11 cellular contexts compared by ENCODE assay signal in genomic region chr1:161197560-161198205, GRCh38. TPM values are rescaled to one million over a fixed set of nuclear protein-coding genes. Genes with fewer than 3 reads are reported as not detected.
DNase-seq lines count a peak whose midpoint lies in the region; ATAC-seq and TF ChIP-seq lines count a peak whose summit lies in the region.
"Had no signal": no experiment of that assay in that cellular context is flagged by ENCODE, and none has a peak within 500 bp of the region (broad histone marks: within the 10 kb centered on the region; RNA-seq: fewer than 3 reads in every experiment).

No MANE protein-coding gene starts in this region.

- H3K27me3 ChIP-seq in HUES6 (ENCODE audit: control insufficient read depth, insufficient read depth, low read length): no peaks in the 10 kb centered on the region
- no peaks in the 10 kb centered on the region for H3K27me3 ChIP-seq in liver (ENCODE audit: control insufficient read depth in 4 of 4, insufficient read depth in 4 of 4, low read length in 3 of 4)
- H3K27me3 ChIP-seq in stomach smooth muscle (ENCODE audit: control insufficient read depth in 1 of 2, insufficient read depth in 2 of 2, low read length in 2 of 2): no peaks in the 10 kb centered on the region

- H3K9ac ChIP-seq in HUES6 (ENCODE audit: low read length) (peak overlapping the region; percentile 47), liver (ENCODE audit: low read depth in 1 of 2, low read length in 2 of 2) (no peak overlapping the region), stomach smooth muscle (ENCODE audit: low read length in 2 of 2) (peak overlapping the region; percentile 55 to 80)

- DNase-seq in choroid plexus epithelial cell (ENCODE audit: low read depth) (no peak), epidermal melanocyte (ENCODE audit: insufficient read length, low spot score) (no peak), NCI-H526 treated with DMSO at 0.1 percent for 48 hours (lab: John Stamatoyannopoulos, UW) (no peak), T1000 (lab: John Stamatoyannopoulos, UW) (no peak)
- DNase-seq: activated CD4-positive, alpha-beta T cell treated with anti-CD3 and anti-CD28 coated beads, Interleukin-2, amount 50 U/mL, for 1 hour had no signal

- ATAC-seq in GM19452 (IDR thresholded peaks at IDR 0.05; ENCODE audit: unreplicated experiment): no peak

- peaks cover 56% of the 10 kb centered on the region for H3K4me1 ChIP-seq in HUES6 (ENCODE audit: control insufficient read depth, insufficient read depth, low read length)
- peaks cover 10 to 34% (median 24%) of the 10 kb centered on the region in 4 donors for H3K4me1 ChIP-seq in liver (ENCODE audit: control insufficient read depth in 4 of 4, insufficient read depth in 4 of 4, low read length in 3 of 4)
- H3K4me1 ChIP-seq in stomach smooth muscle (ENCODE audit: control insufficient read depth, insufficient read depth, low read length): peaks cover 65% of the 10 kb centered on the region

- no peak for TF ChIP-seq CTCF in choroid plexus epithelial cell (conservative IDR thresholded peaks at IDR 0.05; ENCODE audit: low read depth, low read length)
- no peak for TF ChIP-seq CTCF in liver (IDR thresholded peaks at IDR 0.05; ENCODE audit: low read depth, low read length, missing input control)

- 75% methylated on average over 11 of the region's 11 CpGs for WGBS in liver

- H3K9me3 ChIP-seq in HUES6 (ENCODE audit: control insufficient read depth, insufficient read depth, low read depth, low read length) (no peaks in the 10 kb centered on the region), liver (ENCODE audit: control insufficient read depth in 4 of 4, low read length in 3 of 4) (no peaks in the 10 kb centered on the region), stomach smooth muscle (ENCODE audit: control insufficient read depth in 2 of 2, low read length in 2 of 2) (no peaks in the 10 kb centered on the region)

- H3K4me3 ChIP-seq in HUES6 (ENCODE audit: low read depth, low read length) (peak overlapping the region; percentile 54), choroid plexus epithelial cell (ENCODE audit: low read depth, low read length) (peak overlapping the region; percentile 53), liver (ENCODE audit: low read depth in 1 of 3, low read length in 3 of 3) (peak overlapping the region; percentile 2 to 29 (median 21)), stomach smooth muscle (ENCODE audit: low read length in 2 of 2) (peak overlapping the region; percentile 66 to 68)

- H3K36me3 ChIP-seq in HUES6 (ENCODE audit: control insufficient read depth, insufficient read depth, low read length): peaks cover 10% of the 10 kb centered on the region; the same call in 1 of the 2 replicates
- no peaks in the 10 kb centered on the region for H3K36me3 ChIP-seq in liver (ENCODE audit: control insufficient read depth in 4 of 4, insufficient read depth in 3 of 4, low read depth in 1 of 4, low read length in 3 of 4)
- H3K36me3 ChIP-seq in stomach smooth muscle (ENCODE audit: control insufficient read depth in 2 of 2, insufficient read depth in 2 of 2, low read length in 2 of 2): peaks cover 0 to 12% of the 10 kb centered on the region in 2 donors

- H3K27ac ChIP-seq in HUES6 (ENCODE audit: low read depth, low read length) (no peak overlapping the region), liver (ENCODE audit: low read depth in 1 of 2, low read length in 2 of 2) (peak overlapping the region; percentile 73 to 95), stomach smooth muscle (ENCODE audit: low read length) (peak overlapping the region; percentile 99)

- no peak for TF ChIP-seq RAD21 in liver (IDR thresholded peaks at IDR 0.05)

TF ChIP-seq in liver, 16 proteins besides CTCF, POLR2A, EP300 and RAD21:
- TF ChIP-seq FOXA1 (IDR thresholded peaks at IDR 0.05): no peak
- no peak for TF ChIP-seq REST (IDR thresholded peaks at IDR 0.05)
- no peak for TF ChIP-seq SP1 (IDR thresholded peaks at IDR 0.05)
- no peak for TF ChIP-seq FOXA2 (IDR thresholded peaks at IDR 0.05)
- no peak for TF ChIP-seq ATF3 (IDR thresholded peaks at IDR 0.05)
- no peak for TF ChIP-seq RXRA (IDR thresholded peaks at IDR 0.05)
- TF ChIP-seq HNF4A (conservative IDR thresholded peaks at IDR 0.05): no peak
- TF ChIP-seq EGR1 (IDR thresholded peaks at IDR 0.05; ENCODE audit: low read depth in 2 of 2): no peak
- no peak for TF ChIP-seq GABPA (IDR thresholded peaks at IDR 0.05 in 1 of 2, conservative IDR thresholded peaks at IDR 0.05 in 1 of 2)
- no peak for TF ChIP-seq HNF4G (IDR thresholded peaks at IDR 0.05)
- no peak for TF ChIP-seq MAX (IDR thresholded peaks at IDR 0.05)
- TF ChIP-seq NR2F2 (IDR thresholded peaks at IDR 0.05): no peak
- TF ChIP-seq TAF1 (conservative IDR thresholded peaks at IDR 0.05): no peak
- TF ChIP-seq YY1 (IDR thresholded peaks at IDR 0.05): no peak
- no peak for TF ChIP-seq ZBTB33 (IDR thresholded peaks at IDR 0.05)
- TF ChIP-seq JUND (IDR thresholded peaks at IDR 0.05): no peak

RNA-seq across cellular contexts. Expression of gene ADAMTS4, which starts 1.2 kb away (rescaled TPM):
- total RNA-seq in liver: 1 to 10 TPM in 1 of 2 donors, under 1 TPM in 1; 0.28 to 2.2 TPM
- under 1 TPM; 0.21 to 0.48 TPM for polyA plus RNA-seq in liver

RNA-seq across cellular contexts. Expression of gene NDUFS2, which starts 4.5 kb away (rescaled TPM):
- total RNA-seq in liver: 100 to 1,000 TPM; 105 to 167 TPM
- polyA plus RNA-seq in liver: 100 to 1,000 TPM in 1 of 2 donors, 10 to 100 TPM in 1; 93.3 to 135 TPM

RNA-seq across cellular contexts. Expression of gene FCER1G, which starts 17.4 kb away (rescaled TPM):
- total RNA-seq in liver: 10 to 100 TPM; 25.4 to 32.6 TPM
- polyA plus RNA-seq in liver: 10 to 100 TPM; 46.1 to 77.1 TPM
- total RNA-seq: lung microvascular endothelial cell had no signal

RNA-seq across cellular contexts. Expression of gene B4GALT3, which starts 20.4 kb away (rescaled TPM):
- 10 to 100 TPM; 13.1 to 23.8 TPM for total RNA-seq in liver
- polyA plus RNA-seq in liver: 10 to 100 TPM; 14.0 to 15.4 TPM

RNA-seq across cellular contexts. Expression of gene APOA2, which starts 25.7 kb away (rescaled TPM):
- total RNA-seq in liver: 1,000 to 10,000 TPM; 5,041 to 8,644 TPM
- over 10,000 TPM; 12,638 to 30,612 TPM for polyA plus RNA-seq in liver
- total RNA-seq: cerebellum, lung microvascular endothelial cell had no signal

Comparison
In these comparisons a context has a peak if more than half of its experiments do, and no peak if none do; other contexts are left out.
1. H3K9ac ChIP-seq: peak in HUES6 (single experiment) and stomach smooth muscle (2 of 2); none in liver (0 of 2).
2. Peak in every context shown above with its lines, with median percentiles within 50 percentile points of each other: H3K4me3 ChIP-seq.